Comparison of ENCODE assay signal across 8 cellular contexts in the genomic region with DNA sequence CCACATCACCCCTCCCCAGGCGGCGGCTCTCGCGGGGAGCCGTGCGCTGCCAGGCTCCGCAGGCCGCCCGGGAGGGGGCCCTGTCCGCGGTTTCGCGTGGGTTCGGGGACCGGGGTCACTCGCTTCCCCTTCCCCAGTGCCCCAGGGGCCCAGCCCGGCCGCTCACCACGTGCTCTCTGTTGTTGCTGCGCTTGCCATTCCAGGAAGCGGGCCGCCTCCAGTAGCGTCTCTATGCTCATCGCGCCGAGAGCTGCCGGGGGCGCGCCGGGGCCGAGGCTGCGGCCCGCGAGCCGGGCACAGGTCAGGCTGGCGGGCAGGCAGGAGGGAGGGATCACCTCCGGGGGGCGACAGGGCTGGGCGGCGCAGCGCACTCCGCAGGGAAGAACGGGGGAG. TPM values are rescaled to one million over a fixed set of nuclear protein-coding genes. Genes with fewer than 3 reads are reported as not detected.
DNase-seq lines count a peak whose midpoint lies in the region; ATAC-seq and TF ChIP-seq lines count a peak whose summit lies in the region.

No MANE protein-coding gene starts in this region.

- intact Hi-C loops in natural killer cell (cut with micrococcal nuclease): loop anchor here (5.0 kb wide), 1 partner anchor 358 kb away; a partner anchor contains a TSS
- intact Hi-C loops in transverse colon (cut with DNase I; ENCODE audit: low total_unique reads): no loop called here

- no peak for TF ChIP-seq POLR2A in transverse colon (IDR thresholded peaks at IDR 0.05)

- DNase-seq in GM13977 (ENCODE audit: low spot score) (peak; percentile 67), NCI-H748 treated with DMSO at 0.1 percent for 48 hours (lab: John Stamatoyannopoulos, UW) (peak; percentile 58), activated T-cell treated with anti-CD3 and anti-CD28 coated beads for 4 hours (peak; percentile 40), epithelial cell of proximal tubule (ENCODE audit: low read depth) (no peak), natural killer cell (peak; percentile 58), transverse colon (peak; percentile 61), 8988T (no peak)

- H3K4me3 Mint-ChIP-seq in natural killer cell: peak overlapping the region; percentile 97

- H3K9me3 Mint-ChIP-seq in natural killer cell: no peaks in the 10 kb centered on the region

- in situ Hi-C loops in GM13977 (cut with MboI; ENCODE audit: low pct_unique_long_range_greater_than_20kb, low sequenced_read_pairs, unreplicated experiment) (no loop called here), transverse colon (cut with MboI; ENCODE audit: low pct_ligation_motif_present in 1 of 4, low pct_unique_long_range_greater_than_20kb in 1 of 4, low sequenced_read_pairs in 3 of 4) (no loop called here)

- peaks cover 54 to 72% (median 67%) of the 10 kb centered on the region in 4 donors for H3K4me1 ChIP-seq in transverse colon

- no peaks in the 10 kb centered on the region for H3K36me3 ChIP-seq in transverse colon

- no peak for ATAC-seq in natural killer cell
- no peak for ATAC-seq in HG02759 (IDR thresholded peaks at IDR 0.05; ENCODE audit: unreplicated experiment)

- peak overlapping the region; percentile 93 to 99 for H3K27ac Mint-ChIP-seq in natural killer cell

- TF ChIP-seq EP300 in transverse colon (IDR thresholded peaks at IDR 0.05; ENCODE audit: low read depth): no peak

- H3K36me3 Mint-ChIP-seq in natural killer cell: no peaks in the 10 kb centered on the region

- peak overlapping the region; percentile 98 to 100 (median 100) for H3K27ac ChIP-seq in transverse colon

- H3K4me3 ChIP-seq in epithelial cell of proximal tubule (ENCODE audit: low read depth, low read length): peak overlapping the region; percentile 86
- peak overlapping the region; percentile 81 to 92 (median 90) for H3K4me3 ChIP-seq in transverse colon

- H3K27me3 ChIP-seq in transverse colon: no peaks in the 10 kb centered on the region

- WGBS in transverse colon (ENCODE audit: low coverage in 1 of 2), 2 donors: 0% methylated on average over 26 of the region's 43 CpGs; no CpG with 5 or more reads in 1 of the 2 donors

- no peaks in the 10 kb centered on the region for H3K27me3 Mint-ChIP-seq in natural killer cell (ENCODE audit: low read depth in 2 of 2)

- no peaks in the 10 kb centered on the region for H3K9me3 ChIP-seq in transverse colon

- TF ChIP-seq CTCF in GM13977 (IDR thresholded peaks at IDR 0.05; ENCODE audit: extremely low read depth, insufficient read depth, missing control alignments) (no peak), epithelial cell of proximal tubule (conservative IDR thresholded peaks at IDR 0.05; ENCODE audit: low read depth, low read length) (no peak), natural killer cell (IDR thresholded peaks at IDR 0.05) (no peak), transverse colon (IDR thresholded peaks at IDR 0.05) (no peak)

- peaks cover 31 to 60% of the 10 kb centered on the region in 2 donors for H3K4me1 Mint-ChIP-seq in natural killer cell

RNA-seq across cellular contexts. Expression of a gene that starts 0.4 kb away (rescaled TPM):
- 3.5 and 9.0 TPM in 2 replicates for total RNA-seq in epithelial cell of proximal tubule
- 100 to 1,000 TPM in 1 of 3 donors, 10 to 100 TPM in 2; 72.3 to 108 (median 77.6) TPM for total RNA-seq in natural killer cell
- total RNA-seq in transverse colon: 10 to 100 TPM; 13.7 to 27.7 (median 20.9) TPM

Comparison
In these comparisons a context has a peak if more than half of its experiments do, and no peak if none do; other contexts are left out.
1. DNase-seq: peak in GM13977 (single experiment), NCI-H748 treated with DMSO at 0.1 percent for 48 hours (single experiment), activated T-cell treated with anti-CD3 and anti-CD28 coated beads for 4 hours (single experiment), natural killer cell (single experiment) and transverse colon (single experiment); none in epithelial cell of proximal tubule (single experiment) and 8988T (single experiment).